ENCODE assay signal across 8 cellular contexts in genomic region chr1:23555949-23556640, GRCh38. TPM values are rescaled to one million over a fixed set of nuclear protein-coding genes. Genes with fewer than 3 reads are reported as not detected.
A peak's percentile ranks its signal among the peaks of the same experiment; 100 is the strongest.
DNase-seq lines count a peak whose midpoint lies in the region; ATAC-seq and FAIRE-seq lines count a peak whose summit lies in the region.

No MANE protein-coding gene starts in this region.

- CTCF ChIA-PET in naive thymus-derived CD4-positive, alpha-beta T cell (lab: Charles Lee) = interaction anchor here (1.4 to 25.8 kb wide), 9 partner anchors 11 to 77 kb away, joined by 4 to 643 read pairs (median 6); no protein-coding TSS in a partner anchor

- peak overlapping the region; percentile 66 to 98 (median 92) for H3K27ac Mint-ChIP-seq in naive thymus-derived CD4-positive, alpha-beta T cell

- peaks cover 21 to 44% of the 10 kb centered on the region in 2 donors for H3K4me1 ChIP-seq in naive thymus-derived CD4-positive, alpha-beta T cell (ENCODE audit: control insufficient read depth in 2 of 2, insufficient read depth in 2 of 2, low read length in 2 of 2)

- peaks cover 0 to 24% (median 0%) of the 10 kb centered on the region in 5 donors for H3K27me3 Mint-ChIP-seq in naive thymus-derived CD4-positive, alpha-beta T cell

- peaks cover 0 to 3% (median 0%) of the 10 kb centered on the region in 11 donors for H3K9me3 Mint-ChIP-seq in naive thymus-derived CD4-positive, alpha-beta T cell

- DNase-seq in EL (peak; percentile 81), NCI-H226 (peak; percentile 82), dermis blood vessel endothelial cell (peak; percentile 96), frontal cortex (ENCODE audit: low spot score in 2 of 2) (no peak), RPMI8226 (no peak)
- peak in 2 of 9 donors; percentile 25 to 39 for DNase-seq in naive thymus-derived CD4-positive, alpha-beta T cell

- H3K27ac ChIP-seq in naive thymus-derived CD4-positive, alpha-beta T cell (ENCODE audit: low read depth, low read length) = peak overlapping the region; percentile 91

- H3K36me3 Mint-ChIP-seq in naive thymus-derived CD4-positive, alpha-beta T cell = peaks cover 0 to 5% (median 4%) of the 10 kb centered on the region in 5 donors

- H3K4me3 Mint-ChIP-seq in naive thymus-derived CD4-positive, alpha-beta T cell = peak overlapping the region; percentile 85 to 98 (median 93)

- peak overlapping the region; percentile 94 for H3K4me3 ChIP-seq in naive thymus-derived CD4-positive, alpha-beta T cell (ENCODE audit: low read length)

- no peak for ATAC-seq in naive thymus-derived CD4-positive, alpha-beta T cell
- ATAC-seq in HG03135 (IDR thresholded peaks at IDR 0.05; ENCODE audit: unreplicated experiment) = no peak
- no peak for ATAC-seq in GM18520 (IDR thresholded peaks at IDR 0.05; ENCODE audit: unreplicated experiment)

- intact Hi-C loops in naive thymus-derived CD4-positive, alpha-beta T cell (cut with micrococcal nuclease) = loop anchor here (1.0 to 10.0 kb wide), 7 partner anchors 25 to 189 kb away; partner anchors contain the start of genes E2F2 (in 1 of the 2) and ELOA (in 1 of the 2)

- H3K27me3 ChIP-seq in naive thymus-derived CD4-positive, alpha-beta T cell (ENCODE audit: control insufficient read depth in 2 of 2, insufficient read depth in 2 of 2, low read length in 2 of 2) = no peaks in the 10 kb centered on the region

- no peaks in the 10 kb centered on the region for H3K9me3 ChIP-seq in naive thymus-derived CD4-positive, alpha-beta T cell (ENCODE audit: control insufficient read depth in 2 of 3, low read length in 3 of 3)

- POLR2A ChIA-PET in naive thymus-derived CD4-positive, alpha-beta T cell (lab: Charles Lee) = interaction anchor here (0.6 to 57.7 kb wide), 15 partner anchors 9 to 188 kb away, joined by 3 to 1267 read pairs (median 8); partner anchors contain the start of gene ELOA

- H3K4me1 Mint-ChIP-seq in naive thymus-derived CD4-positive, alpha-beta T cell = peaks cover 38 to 75% (median 66%) of the 10 kb centered on the region in 7 donors

- H3K36me3 ChIP-seq in naive thymus-derived CD4-positive, alpha-beta T cell (ENCODE audit: control insufficient read depth in 2 of 3, insufficient read depth in 3 of 3, low read length in 3 of 3) = peaks cover 0 to 10% (median 0%) of the 10 kb centered on the region in 3 experiments

- FAIRE-seq in frontal cortex (lab: Jason Lieb, UNC) = no peak

RNA-seq across cellular contexts. Expression of gene ID3, which starts 3.2 kb away (rescaled TPM):
- 407 and 906 TPM in 2 replicates for total RNA-seq in dermis blood vessel endothelial cell
- total RNA-seq in naive thymus-derived CD4-positive, alpha-beta T cell = 10 to 100 TPM; 14.8 to 89.4 (median 34.1) TPM
- polyA plus RNA-seq in naive thymus-derived CD4-positive, alpha-beta T cell = 10 to 100 TPM; 13.0 to 28.3 TPM
- 22.4 TPM for total RNA-seq in frontal cortex

RNA-seq across cellular contexts. Expression of gene E2F2, which starts 25.1 kb away (rescaled TPM):
- total RNA-seq in dermis blood vessel endothelial cell (1.9 and 4.6 TPM in 2 replicates), frontal cortex (1.2 TPM)
- total RNA-seq in naive thymus-derived CD4-positive, alpha-beta T cell = 10 to 100 TPM in 1 of 5 experiments, 1 to 10 TPM in 1, under 1 TPM in 2, not detected in 1; 0.14 to 65.7 (median 2.5) TPM
- not detected for polyA plus RNA-seq in naive thymus-derived CD4-positive, alpha-beta T cell

Comparison
In these comparisons a context has a peak if more than half of its experiments do, and no peak if none do; other contexts are left out.
1. DNase-seq: peak in EL (single experiment), NCI-H226 (single experiment) and dermis blood vessel endothelial cell (single experiment); none in frontal cortex (0 of 2) and RPMI8226 (single experiment).